ENCODE assay signal across 8 cellular contexts in the genomic region with DNA sequence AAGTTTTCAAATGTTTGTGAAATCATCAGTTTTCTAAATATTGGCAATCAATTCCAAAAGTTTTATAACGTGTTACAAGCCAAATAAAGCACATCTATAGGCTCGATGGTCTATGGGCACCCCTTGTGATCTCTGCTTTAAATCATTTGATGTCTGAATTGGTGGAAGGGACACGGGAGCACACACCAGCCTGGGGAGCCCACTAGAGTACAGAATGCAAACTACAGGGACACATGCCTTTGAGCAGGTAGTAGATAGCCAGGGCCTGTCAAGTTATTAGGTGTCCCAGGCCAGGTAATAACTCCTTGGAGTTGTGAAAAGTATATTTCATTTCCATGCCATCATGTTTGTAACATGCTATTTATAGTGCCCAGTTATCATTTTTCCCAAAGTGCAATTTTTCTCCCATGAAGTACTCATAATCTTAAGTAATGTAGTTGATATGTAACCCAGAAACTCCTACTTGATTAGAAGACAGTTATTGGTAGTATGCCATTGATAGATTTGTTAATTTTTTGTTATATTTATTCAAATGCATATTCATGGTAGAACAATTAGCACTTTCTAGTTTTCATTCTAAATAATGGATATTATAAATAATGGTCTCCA.
DNase-seq lines count a peak whose midpoint lies in the region; ATAC-seq and TF ChIP-seq lines count a peak whose summit lies in the region.

No MANE protein-coding gene starts in this region.

- H3K27me3 Mint-ChIP-seq in activated naive CD8-positive, alpha-beta T cell treated with anti-CD3 and anti-CD28 coated beads, Interleukin-2, amount 10 ng/mL, durations not matched to agents 7 days and 5 days, result no peaks in the 10 kb centered on the region
- H3K27me3 Mint-ChIP-seq in activated naive CD8-positive, alpha-beta T cell treated with anti-CD3 and anti-CD28 coated beads for 36 hours, result no peaks in the 10 kb centered on the region
- peaks cover 0 to 3% (median 0%) of the 10 kb centered on the region in 3 donors for H3K27me3 Mint-ChIP-seq in CD14-positive monocyte (ENCODE audit: low read depth in 3 of 3)

- no peaks in the 10 kb centered on the region for H3K9me3 Mint-ChIP-seq in activated naive CD8-positive, alpha-beta T cell treated with anti-CD3 and anti-CD28 coated beads, Interleukin-2, amount 10 ng/mL, durations not matched to agents 7 days and 5 days
- H3K9me3 Mint-ChIP-seq in activated naive CD8-positive, alpha-beta T cell treated with anti-CD3 and anti-CD28 coated beads for 36 hours, result no peaks in the 10 kb centered on the region
- H3K9me3 Mint-ChIP-seq in CD14-positive monocyte, result no peaks in the 10 kb centered on the region

- no peak for TF ChIP-seq EP300 in Ishikawa (IDR thresholded peaks at IDR 0.05; ENCODE audit: borderline replicate concordance)

- H3K4me1 Mint-ChIP-seq in activated naive CD8-positive, alpha-beta T cell treated with anti-CD3 and anti-CD28 coated beads, Interleukin-2, amount 10 ng/mL, durations not matched to agents 7 days and 5 days, result no peaks in the 10 kb centered on the region
- H3K4me1 Mint-ChIP-seq in activated naive CD8-positive, alpha-beta T cell treated with anti-CD3 and anti-CD28 coated beads for 36 hours, result no peaks in the 10 kb centered on the region
- peaks cover 5% of the 10 kb centered on the region for H3K4me1 Mint-ChIP-seq in CD14-positive monocyte

- H3K4me3 Mint-ChIP-seq in activated naive CD8-positive, alpha-beta T cell treated with anti-CD3 and anti-CD28 coated beads, Interleukin-2, amount 10 ng/mL, durations not matched to agents 7 days and 5 days, result no peak overlapping the region
- H3K4me3 Mint-ChIP-seq in activated naive CD8-positive, alpha-beta T cell treated with anti-CD3 and anti-CD28 coated beads for 36 hours, result no peak overlapping the region
- no peak overlapping the region for H3K4me3 Mint-ChIP-seq in CD14-positive monocyte

- H3K27ac Mint-ChIP-seq in activated naive CD8-positive, alpha-beta T cell treated with anti-CD3 and anti-CD28 coated beads, Interleukin-2, amount 10 ng/mL, durations not matched to agents 7 days and 5 days, result no peak overlapping the region
- H3K27ac Mint-ChIP-seq in activated naive CD8-positive, alpha-beta T cell treated with anti-CD3 and anti-CD28 coated beads for 36 hours, result no peak overlapping the region
- H3K27ac Mint-ChIP-seq in CD14-positive monocyte, result peak overlapping the region in 1 of 7 donors; percentile 10

- H3K36me3 Mint-ChIP-seq in activated naive CD8-positive, alpha-beta T cell treated with anti-CD3 and anti-CD28 coated beads, Interleukin-2, amount 10 ng/mL, durations not matched to agents 7 days and 5 days, result no peaks in the 10 kb centered on the region
- peaks cover 4% of the 10 kb centered on the region for H3K36me3 Mint-ChIP-seq in activated naive CD8-positive, alpha-beta T cell treated with anti-CD3 and anti-CD28 coated beads for 36 hours
- peaks cover 0 to 5% of the 10 kb centered on the region in 2 donors for H3K36me3 Mint-ChIP-seq in CD14-positive monocyte

- POLR2A ChIA-PET in activated naive CD8-positive, alpha-beta T cell treated with anti-CD3 and anti-CD28 coated beads, Interleukin-2, amount 10 ng/mL, durations not matched to agents 7 days and 5 days (lab: Charles Lee), result no interaction called here

- TF ChIP-seq CTCF in CD14-positive monocyte (IDR thresholded peaks at IDR 0.05), result no peak

- DNase-seq in activated naive CD8-positive, alpha-beta T cell treated with anti-CD3 and anti-CD28 coated beads, Interleukin-2, amount 10 ng/mL, durations not matched to agents 7 days and 5 days, result no peak
- no peak for DNase-seq in activated naive CD8-positive, alpha-beta T cell treated with anti-CD3 and anti-CD28 coated beads for 36 hours
- DNase-seq in UCSD-AML1 (lab: John Stamatoyannopoulos, UW; ENCODE audit: unreplicated experiment) (peak; percentile 28), islet precursor cell (peak; percentile 80), CD14-positive monocyte (ENCODE audit: low spot score) (no peak), NCI-H2029 treated with DMSO at 0.1 percent for 48 hours (lab: John Stamatoyannopoulos, UW) (no peak)

- TF ChIP-seq RAD21 in Ishikawa (IDR thresholded peaks at IDR 0.05; ENCODE audit: low read depth), result peak; percentile 92

- intact Hi-C loops in CD14-positive monocyte (cut with micrococcal nuclease), result loop anchor here in 1 of 2 donors (10.0 kb wide), 1 partner anchor 238 kb away; no protein-coding TSS in a partner anchor

- peak; percentile 56 for ATAC-seq in activated naive CD8-positive, alpha-beta T cell treated with anti-CD3 and anti-CD28 coated beads, Interleukin-2, amount 10 ng/mL, durations not matched to agents 7 days and 5 days (ENCODE audit: low read depth)
- peak; percentile 91 for ATAC-seq in GM21723 (IDR thresholded peaks at IDR 0.05; ENCODE audit: unreplicated experiment)

TF ChIP-seq in Ishikawa, 13 proteins besides CTCF, POLR2A, EP300 and RAD21:
- TF ChIP-seq TCF12 (IDR thresholded peaks at IDR 0.05; ENCODE audit: low read depth) (no peak), TEAD4 (IDR thresholded peaks at IDR 0.05) (peak; percentile 87)
TF ChIP-seq in Ishikawa: peak in this region for 1.

Comparison
In these comparisons a context has a peak if more than half of its experiments do, and no peak if none do; other contexts are left out.
1. DNase-seq: peak in UCSD-AML1 (single experiment) and islet precursor cell (single experiment); none in activated naive CD8-positive, alpha-beta T cell treated with anti-CD3 and anti-CD28 coated beads, Interleukin-2, amount 10 ng/mL, durations not matched to agents 7 days and 5 days (single experiment), activated naive CD8-positive, alpha-beta T cell treated with anti-CD3 and anti-CD28 coated beads for 36 hours (single experiment), CD14-positive monocyte (single experiment) and NCI-H2029 treated with DMSO at 0.1 percent for 48 hours (single experiment).